ENCODE assay signal across 8 cellular contexts in the genomic region with DNA sequence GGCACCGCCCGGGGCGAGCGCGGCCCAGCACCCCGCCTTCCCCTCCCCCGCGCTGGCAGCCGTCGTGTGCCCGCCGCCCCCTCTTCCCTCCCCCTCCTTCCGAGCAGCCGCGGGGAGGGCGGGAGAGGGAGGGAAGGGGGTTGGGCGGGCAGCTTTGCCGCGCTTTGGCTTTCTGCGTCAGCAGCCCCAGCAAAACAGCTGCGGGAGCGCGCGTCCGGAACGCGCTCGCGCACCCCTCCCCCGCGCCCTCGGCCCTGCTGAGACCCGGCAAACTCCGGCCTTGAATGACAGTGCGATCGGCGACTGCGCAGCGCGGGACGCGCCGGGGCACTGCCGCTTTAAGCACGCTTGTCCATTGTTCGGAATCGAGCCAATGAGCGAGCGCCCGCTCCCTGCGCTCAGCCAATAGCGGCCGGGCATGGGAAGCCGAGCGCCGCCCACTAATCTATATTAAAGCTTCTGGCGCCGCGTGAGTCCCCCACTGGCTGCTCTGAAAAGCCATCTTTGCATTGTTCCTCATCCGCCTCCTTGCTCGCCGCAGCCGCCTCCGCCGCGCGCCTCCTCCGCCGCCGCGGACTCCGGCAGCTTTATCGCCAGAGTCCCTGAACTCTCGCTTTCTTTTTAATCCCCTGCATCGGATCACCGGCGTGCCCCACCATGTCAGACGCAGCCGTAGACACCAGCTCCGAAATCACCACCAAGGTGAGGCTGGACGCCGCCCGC. TPM values are rescaled to one million over a fixed set of nuclear protein-coding genes. Genes with fewer than 3 reads are reported as not detected.
A peak's percentile ranks its signal among the peaks of the same experiment; 100 is the strongest.
DNase-seq lines count a peak whose midpoint lies in the region; ATAC-seq, FAIRE-seq and TF ChIP-seq lines count a peak whose summit lies in the region.

A gene with protein sequence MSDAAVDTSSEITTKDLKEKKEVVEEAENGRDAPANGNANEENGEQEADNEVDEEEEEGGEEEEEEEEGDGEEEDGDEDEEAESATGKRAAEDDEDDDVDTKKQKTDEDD (plus strand): TSS at position 476 of the 723 bp plus-strand sequence. CDS start 182 bp downstream, at position 658.

- FAIRE-seq in endothelial cell of umbilical vein (lab: Jason Lieb, UNC) = peak; percentile 99

- peak within 1 kb of the TSS; percentile 96 for H3K9ac ChIP-seq in endothelial cell of umbilical vein (replicated peaks; ENCODE audit: extremely low read depth, insufficient read depth, low read length)

- peak; percentile 98 for TF ChIP-seq POLR2A in endothelial cell of umbilical vein (IDR thresholded peaks at IDR 0.05; ENCODE audit: low read depth, low read length)

- BruUV-seq in OCI-LY7 (replicated peaks; lab: Mats Ljungman, UMichigan) (no TSS peak), endothelial cell of umbilical vein (replicated peaks; lab: Mats Ljungman, UMichigan) (no TSS peak)

- H3K4me3 ChIP-seq in OCI-LY7 (ENCODE audit: low read depth, low read length, poor library complexity, severe bottlenecking) (peak within 1 kb of the TSS; percentile 93), endothelial cell of umbilical vein (replicated peaks in 1 of 3; ENCODE audit: insufficient read depth in 1 of 3, low read depth in 1 of 3, low read length in 3 of 3) (peak within 1 kb of the TSS; percentile 82 to 98 (median 86))

- no peak for TF ChIP-seq CTCF in OCI-LY7 (conservative IDR thresholded peaks at IDR 0.05; ENCODE audit: low read length)
- TF ChIP-seq CTCF in endothelial cell of umbilical vein (IDR thresholded peaks at IDR 0.05; ENCODE audit: extremely low read depth in 1 of 2, insufficient read depth in 1 of 2, low read depth in 1 of 2, low read length in 2 of 2) = no peak

- H3K27ac ChIP-seq in OCI-LY7 (ENCODE audit: low read depth, low read length, poor library complexity, severe bottlenecking) = peak within 1 kb of the TSS; percentile 95
- peak within 1 kb of the TSS; percentile 89 for H3K27ac ChIP-seq in endothelial cell of umbilical vein (ENCODE audit: insufficient read depth, low read depth, low read length)

- H3K9me3 ChIP-seq in OCI-LY7 (ENCODE audit: low read length) (no peaks in the 10 kb centered on the region), endothelial cell of umbilical vein (replicated peaks; ENCODE audit: control insufficient read depth, insufficient read depth, low read length) (no peaks in the 10 kb centered on the region)

- H4K20me1 ChIP-seq in OCI-LY7 (ENCODE audit: insufficient read depth, low read length) (peaks cover 20% of the 10 kb centered on the region), endothelial cell of umbilical vein (replicated peaks; ENCODE audit: control insufficient read depth, extremely low read depth, insufficient read depth, low read length) (no peaks in the 10 kb centered on the region)

- H3K9me1 ChIP-seq in endothelial cell of umbilical vein (replicated peaks; ENCODE audit: control insufficient read depth, extremely low read depth, insufficient read depth, low read length) = no peaks in the 10 kb centered on the region

- ATAC-seq in GM21526 (IDR thresholded peaks at IDR 0.05; ENCODE audit: low FRiP score, unreplicated experiment) = peak; percentile 55

- peak within 1 kb of the TSS; percentile 83; the same call in 1 of the 2 replicates for H2AFZ ChIP-seq in OCI-LY7 (ENCODE audit: low read length)
- H2AFZ ChIP-seq in endothelial cell of umbilical vein (ENCODE audit: low read depth, low read length) = peak within 1 kb of the TSS; percentile 92

- H3K36me3 ChIP-seq in OCI-LY7 (ENCODE audit: insufficient read depth, low read length) (peaks cover 43% of the 10 kb centered on the region), endothelial cell of umbilical vein (ENCODE audit: control insufficient read depth in 2 of 2, extremely low read depth in 1 of 2, insufficient read depth in 2 of 2, low read length in 2 of 2) (peaks cover 11% of the 10 kb centered on the region in 2 experiments)

- H3K27me3 ChIP-seq in endothelial cell of umbilical vein (ENCODE audit: control insufficient read depth in 2 of 2, insufficient read depth in 2 of 2, low read length in 2 of 2) = no peaks in the 10 kb centered on the region

- POLR2A ChIA-PET in OCI-LY7 (lab: Charles Lee) = interaction anchor here (0.6 to 3.1 kb wide), 13 partner anchors 9 to 843 kb away, joined by 3 to 27 read pairs (median 4); no protein-coding TSS in a partner anchor
- POLR2A ChIA-PET in endothelial cell of umbilical vein (lab: Charles Lee) = interaction anchor here (0.7 to 1.6 kb wide), 11 partner anchors 9 to 100 kb away, joined by 3 to 15 read pairs (median 5); no protein-coding TSS in a partner anchor

- H3K4me2 ChIP-seq in OCI-LY7 (ENCODE audit: low read length) (peak within 1 kb of the TSS; percentile 77), endothelial cell of umbilical vein (ENCODE audit: insufficient read depth, low read length) (peak within 1 kb of the TSS; percentile 62)

- DNase-seq in D341Med (ENCODE audit: low spot score) (peak; percentile 90), HuH-7.5 (ENCODE audit: low spot score) (peak; percentile 94), OCI-LY7 (ENCODE audit: low spot score) (peak; percentile 100), activated T-cell treated with anti-CD3 and anti-CD28 coated beads for 1 hour (ENCODE audit: low read depth) (peak; percentile 98), endothelial cell of umbilical vein (ENCODE audit: low read depth, low spot score) (peak; percentile 100), middle frontal gyrus (ENCODE audit: extremely low spot score, low spot score) (peak; percentile 100)
- peak; percentile 98 for DNase-seq in stimulated activated CD8-positive, alpha-beta memory T cell treated with anti-CD3 and anti-CD28 coated beads, Interleukin-2, amount 100 ng/mL, for 48 hours (ENCODE audit: low read depth in 2 of 2)

- H3K79me2 ChIP-seq in OCI-LY7 (ENCODE audit: insufficient read depth, low read depth, low read length) (peaks cover 63% of the 10 kb centered on the region), endothelial cell of umbilical vein (ENCODE audit: control insufficient read depth, insufficient read depth, low read length) (peaks cover 41% of the 10 kb centered on the region)

- CTCF ChIA-PET in OCI-LY7 (lab: Charles Lee; ENCODE audit: unreplicated experiment) (interaction anchor here (0.7 to 1.3 kb wide), 2 partner anchors 32 to 34 kb away, joined by 3 read pairs; no protein-coding TSS in a partner anchor), endothelial cell of umbilical vein (lab: Charles Lee) (interaction anchor here (0.7 to 13.8 kb wide), 3 partner anchors 9 to 34 kb away, joined by 3 to 583 read pairs (median 10); no protein-coding TSS in a partner anchor)

- H3K9me2 ChIP-seq in OCI-LY7 (ENCODE audit: insufficient read depth, low read length) = no peaks in the 10 kb centered on the region

- dilution Hi-C loops in endothelial cell of umbilical vein (cut with MboI; ENCODE audit: extremely low pct_ligation_motif_present, low sequenced_read_pairs) = no loop called here

- intact Hi-C loops in OCI-LY7 (cut with micrococcal nuclease; ENCODE audit: unreplicated experiment) = loop anchor here (1.0 to 2.0 kb wide), 4 partner anchors 21 to 95 kb away; a partner anchor contains a TSS
- intact Hi-C loops in endothelial cell of umbilical vein (cut with micrococcal nuclease) = loop anchor here (1.0 to 5.0 kb wide), 5 partner anchors 42 to 196 kb away; a partner anchor contains a TSS

- H3K4me1 ChIP-seq in OCI-LY7 (ENCODE audit: insufficient read depth, low read length, poor library complexity, severe bottlenecking) (peaks cover 35% of the 10 kb centered on the region), endothelial cell of umbilical vein (ENCODE audit: control insufficient read depth, extremely low read depth, insufficient read depth, low read length) (peaks cover 18% of the 10 kb centered on the region)

TF ChIP-seq in endothelial cell of umbilical vein, 7 proteins besides CTCF, POLR2A, EP300 and RAD21:
- TF ChIP-seq, protein P1, sequence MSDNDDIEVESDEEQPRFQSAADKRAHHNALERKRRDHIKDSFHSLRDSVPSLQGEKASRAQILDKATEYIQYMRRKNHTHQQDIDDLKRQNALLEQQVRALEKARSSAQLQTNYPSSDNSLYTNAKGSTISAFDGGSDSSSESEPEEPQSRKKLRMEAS (IDR thresholded peaks at IDR 0.05; ENCODE audit: insufficient read depth, insufficient read length) = peak; percentile 35
- no peak for TF ChIP-seq EZH2 (IDR thresholded peaks at IDR 0.05; ENCODE audit: borderline replicate concordance, low read depth, low read length, severe bottlenecking)
- TF ChIP-seq FOS (IDR thresholded peaks at IDR 0.05; ENCODE audit: borderline replicate concordance, insufficient read depth, low read length) = peak; percentile 15
- peak; percentile 91 for TF ChIP-seq POLR2AphosphoS5 (IDR thresholded peaks at IDR 0.05; ENCODE audit: insufficient read depth, low read depth, low read length)
- TF ChIP-seq MYC (IDR thresholded peaks at IDR 0.05; ENCODE audit: low read depth, low read length) = no peak
- TF ChIP-seq JUN (IDR thresholded peaks at IDR 0.05; ENCODE audit: borderline replicate concordance, insufficient read depth, insufficient read length, low read depth) = no peak
- no peak for TF ChIP-seq GATA2 (IDR thresholded peaks at IDR 0.05; ENCODE audit: insufficient read depth, insufficient read length, low read depth, low read length)

RNA-seq across cellular contexts. Expression of the gene that starts here (rescaled TPM):
- total RNA-seq in OCI-LY7 (2014; rRNA removed; shearing (Covaris generic)) = 2,780 and 3,271 TPM in 2 replicates
- 3,053 and 3,088 TPM in 2 replicates for total RNA-seq in OCI-LY7 (2022)
- 1,418 and 1,488 TPM in 2 replicates for total RNA-seq in endothelial cell of umbilical vein
- 273 and 404 TPM in 2 replicates for polyA plus RNA-seq in endothelial cell of umbilical vein
- polyA plus RNA-seq in endothelial cell of umbilical vein (2011; cell fraction: cytosol; rRNA removed) = 749 and 766 TPM in 2 replicates
- polyA plus RNA-seq in endothelial cell of umbilical vein (2011; cell fraction: nucleus; rRNA removed) = 329 and 598 TPM in 2 replicates
- 1,179 and 1,542 TPM in 2 replicates for polyA plus RNA-seq in endothelial cell of umbilical vein (2012)
- polyA minus RNA-seq in endothelial cell of umbilical vein = 229 and 282 TPM in 2 replicates
- polyA minus RNA-seq in endothelial cell of umbilical vein (2011; cell fraction: cytosol; rRNA and poly(A)+ RNA removed) = 411 TPM
- polyA minus RNA-seq in endothelial cell of umbilical vein (2011; cell fraction: nucleus; rRNA and poly(A)+ RNA removed) = 112 and 238 TPM in 2 replicates

Comparison
In these comparisons a context has a peak if more than half of its experiments do, and no peak if none do; other contexts are left out.
1. Peak in every context shown above with its lines: DNase-seq, ATAC-seq, H3K4me3 ChIP-seq and H3K27ac ChIP-seq.